Comparison of ENCODE assay signal across 2 cellular contexts in the genomic region with DNA sequence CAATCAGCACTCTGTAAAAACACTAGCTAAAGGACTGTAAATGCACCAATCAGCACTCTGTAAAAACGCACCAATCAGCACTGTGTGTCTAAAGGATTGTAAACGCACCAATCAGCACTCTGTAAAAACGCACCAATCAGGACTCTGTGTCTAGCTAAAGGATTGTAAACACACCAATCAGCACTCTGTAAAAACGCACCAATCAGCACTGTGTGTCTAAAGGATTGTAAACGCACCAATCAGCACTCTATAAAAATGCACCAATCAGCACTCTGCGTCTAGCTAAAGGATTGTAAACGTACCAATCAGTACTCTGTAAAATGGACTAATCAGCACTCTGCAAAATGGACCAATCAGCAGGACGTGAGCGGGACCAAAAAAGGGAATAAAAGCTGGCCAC.
A peak's percentile ranks its signal among the peaks of the same experiment; 100 is the strongest.
TF ChIP-seq lines count a peak whose summit lies in the region.

No MANE protein-coding gene starts in this region.

TF ChIP-seq in IMR-90, 13 proteins besides CTCF, POLR2A, EP300 and RAD21:
- TF ChIP-seq MAFK (IDR thresholded peaks at IDR 0.05; ENCODE audit: low read depth, low read length) = peak; percentile 52

TF ChIP-seq in H1, 55 proteins besides CTCF, POLR2A, EP300 and RAD21:
- TF ChIP-seq SP1 (IDR thresholded peaks at IDR 0.05; ENCODE audit: low read depth, low read length) = peak; percentile 60; the same call in 1 of the 2 replicates
